ENCODE assay signal across 18 cellular contexts in the genomic region with DNA sequence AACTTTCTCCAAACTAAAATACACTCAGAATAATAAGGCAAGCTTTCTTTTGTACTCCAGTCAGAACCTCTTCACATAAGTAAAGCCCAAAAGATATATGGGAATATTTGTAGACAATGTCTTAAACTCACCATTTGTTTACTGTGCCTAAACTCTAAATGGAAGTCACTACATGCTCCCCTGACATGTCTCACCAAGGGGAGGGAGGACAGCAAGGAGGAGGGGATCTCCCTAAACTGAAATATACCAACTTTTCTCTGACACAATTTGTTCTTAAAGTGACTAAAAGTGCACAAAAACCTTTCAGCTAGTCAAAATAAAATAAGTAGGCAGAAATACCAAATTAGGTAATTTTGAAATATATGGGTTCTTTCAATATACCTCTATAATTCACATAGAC. TPM values are rescaled to one million over a fixed set of nuclear protein-coding genes. Genes with fewer than 3 reads are reported as not detected.
DNase-seq lines count a peak whose midpoint lies in the region; ATAC-seq, FAIRE-seq and TF ChIP-seq lines count a peak whose summit lies in the region.
"Had no signal": no experiment of that assay in that cellular context is flagged by ENCODE, and none has a peak within 500 bp of the region (broad histone marks: within the 10 kb centered on the region; RNA-seq: fewer than 3 reads in every experiment).

No MANE protein-coding gene starts in this region.

- no peaks in the 10 kb centered on the region for H3K9me2 ChIP-seq in MM.1S (replicated peaks; ENCODE audit: insufficient read depth, low read length)

- H3K27ac Mint-ChIP-seq in activated naive CD8-positive, alpha-beta T cell treated with anti-CD3 and anti-CD28 coated beads for 36 hours, result peak overlapping the region; percentile 82

- no peak for FAIRE-seq in small intestine (lab: Jason Lieb, UNC)

- no peak overlapping the region for H2AFZ ChIP-seq in MM.1S (ENCODE audit: low read length)

- DNase-seq in GM06990 (ENCODE audit: extremely low read depth, insufficient read length) (no peak), MM.1S (peak; percentile 51), small intestine (no peak), body of pancreas (no peak), DMS 273 treated with DMSO at 0.1 percent for 48 hours (lab: John Stamatoyannopoulos, UW) (no peak)
- no peak for DNase-seq in activated naive CD8-positive, alpha-beta T cell treated with anti-CD3 and anti-CD28 coated beads for 36 hours
- DNase-seq: dorsolateral prefrontal cortex; MG63; midbrain; NCI-H226; stimulated activated CD4-positive, alpha-beta T cell treated with anti-CD3 and anti-CD28 coated beads, Interleukin-2, amount 100 ng/mL, for 48 hours; T-helper 9 cell had no signal

- intact Hi-C loops in body of pancreas (cut with DNase I), result no loop called here

- H4K20me1 ChIP-seq in MM.1S (ENCODE audit: insufficient read depth, low read length), result no peaks in the 10 kb centered on the region

- TF ChIP-seq CTCF in GM06990 (IDR thresholded peaks at IDR 0.05; ENCODE audit: insufficient read depth, low read length, poor library complexity, severe bottlenecking), result no peak
- TF ChIP-seq CTCF in MM.1S (IDR thresholded peaks at IDR 0.05; ENCODE audit: low read length), result no peak
- TF ChIP-seq CTCF in body of pancreas (IDR thresholded peaks at IDR 0.05), result no peak

- peak overlapping the region; percentile 96 for H3K4me2 ChIP-seq in MM.1S (ENCODE audit: low read depth, low read length)

- peak overlapping the region; percentile 61 for H3K4me3 ChIP-seq in GM06990 (replicated peaks; ENCODE audit: low read depth, low read length)
- H3K4me3 ChIP-seq in MM.1S (ENCODE audit: low read length), result peak overlapping the region; percentile 58
- H3K4me3 ChIP-seq in small intestine (ENCODE audit: low read depth in 1 of 2, low read length in 2 of 2), result peak overlapping the region in 1 of 2 donors; percentile 42
- no peak overlapping the region for H3K4me3 ChIP-seq in body of pancreas
- H3K4me3 ChIP-seq: ascending aorta, dorsolateral prefrontal cortex, MG63 had no signal

- H3K9me3 ChIP-seq in MM.1S (replicated peaks; ENCODE audit: insufficient read depth, low read length) (no peaks in the 10 kb centered on the region), small intestine (ENCODE audit: control insufficient read depth, low read depth) (no peaks in the 10 kb centered on the region), body of pancreas (no peaks in the 10 kb centered on the region)
- H3K9me3 ChIP-seq: ascending aorta, MG63 had no signal

- H3K27me3 ChIP-seq in GM06990 (replicated peaks; ENCODE audit: control insufficient read depth, insufficient read depth, low read length) (no peaks in the 10 kb centered on the region), MM.1S (replicated peaks; ENCODE audit: insufficient read depth, low read length) (no peaks in the 10 kb centered on the region), small intestine (ENCODE audit: control insufficient read depth in 2 of 2, insufficient read depth in 2 of 2, low read length in 2 of 2) (no peaks in the 10 kb centered on the region), body of pancreas (no peaks in the 10 kb centered on the region)
- H3K27me3 ChIP-seq: ascending aorta had no signal

- H3K79me2 ChIP-seq in MM.1S (ENCODE audit: low read length), result peaks cover 89% of the 10 kb centered on the region

- H3K9ac ChIP-seq in MM.1S (ENCODE audit: low read length), result peak overlapping the region; percentile 71

- peak overlapping the region; percentile 78 for H3K4me3 Mint-ChIP-seq in activated naive CD8-positive, alpha-beta T cell treated with anti-CD3 and anti-CD28 coated beads for 36 hours

- H3K4me1 ChIP-seq in MM.1S (ENCODE audit: low read length) (peaks cover 77% of the 10 kb centered on the region), small intestine (ENCODE audit: control insufficient read depth in 2 of 2, insufficient read depth in 1 of 2, low read depth in 1 of 2, low read length in 1 of 2) (no peaks in the 10 kb centered on the region), body of pancreas (no peaks in the 10 kb centered on the region)
- H3K4me1 ChIP-seq: ascending aorta had no signal

- H3K36me3 Mint-ChIP-seq in activated naive CD8-positive, alpha-beta T cell treated with anti-CD3 and anti-CD28 coated beads for 36 hours, result peaks cover 50% of the 10 kb centered on the region

- peaks cover 78% of the 10 kb centered on the region for H3K4me1 Mint-ChIP-seq in activated naive CD8-positive, alpha-beta T cell treated with anti-CD3 and anti-CD28 coated beads for 36 hours

- no peaks in the 10 kb centered on the region for H3K27me3 Mint-ChIP-seq in activated naive CD8-positive, alpha-beta T cell treated with anti-CD3 and anti-CD28 coated beads for 36 hours

- peaks cover 2% of the 10 kb centered on the region for H3K9me3 Mint-ChIP-seq in activated naive CD8-positive, alpha-beta T cell treated with anti-CD3 and anti-CD28 coated beads for 36 hours

- peaks cover 84% of the 10 kb centered on the region for H3F3A ChIP-seq in MM.1S (ENCODE audit: insufficient read depth, low read length)

- no peak for TF ChIP-seq POLR2A in body of pancreas (IDR thresholded peaks at IDR 0.05)

- H3K27ac ChIP-seq in MM.1S (ENCODE audit: low read length) (peak overlapping the region; percentile 87), small intestine (ENCODE audit: low read depth in 1 of 2, low read length in 1 of 2) (peak overlapping the region; percentile 84 to 92), body of pancreas (no peak overlapping the region)
- H3K27ac ChIP-seq: ascending aorta, C4-2B, dorsolateral prefrontal cortex, RWPE1 had no signal

- ATAC-seq in body of pancreas (no peak), GM21825 (IDR thresholded peaks at IDR 0.05; ENCODE audit: unreplicated experiment) (no peak), HG03521 (IDR thresholded peaks at IDR 0.05; ENCODE audit: unreplicated experiment) (no peak)

- H3K36me3 ChIP-seq in GM06990 (ENCODE audit: control insufficient read depth, insufficient read depth, low read length), result peaks cover 13% of the 10 kb centered on the region
- H3K36me3 ChIP-seq in MM.1S (replicated peaks; ENCODE audit: insufficient read depth, low read length), result peaks cover 4% of the 10 kb centered on the region; the same call in 1 of the 2 replicates
- no peaks in the 10 kb centered on the region for H3K36me3 ChIP-seq in small intestine (ENCODE audit: control insufficient read depth in 2 of 2, insufficient read depth in 2 of 2, low read length in 2 of 2)
- no peaks in the 10 kb centered on the region for H3K36me3 ChIP-seq in body of pancreas (replicated peaks in 1 of 2; ENCODE audit: insufficient read depth in 1 of 2, low read depth in 2 of 2)
- H3K36me3 ChIP-seq: ascending aorta, MG63 had no signal

RNA-seq across cellular contexts. Expression of gene GRB7, which starts 38.5 kb away (rescaled TPM):
- under 1 TPM; 0.60 to 0.84 TPM for total RNA-seq in activated naive CD8-positive, alpha-beta T cell treated with anti-CD3 and anti-CD28 coated beads for 36 hours
- 10 to 100 TPM; 10.9 to 13.9 (median 12.2) TPM for polyA plus RNA-seq in small intestine
- 10 to 100 TPM; 25.4 to 39.9 TPM for total RNA-seq in body of pancreas
- total RNA-seq: pulmonary artery endothelial cell had no signal

RNA-seq across cellular contexts. Expression of gene MIEN1, which starts 45.9 kb away (rescaled TPM):
- 10 to 100 TPM; 30.7 to 33.3 TPM for total RNA-seq in activated naive CD8-positive, alpha-beta T cell treated with anti-CD3 and anti-CD28 coated beads for 36 hours
- 100 to 1,000 TPM in 2 of 3 donors, 10 to 100 TPM in 1; 74.0 to 155 (median 154) TPM for polyA plus RNA-seq in small intestine
- total RNA-seq in body of pancreas, result 10 to 100 TPM; 79.1 to 98.2 TPM

Comparison
In these comparisons a context has a peak if more than half of its experiments do, and no peak if none do; other contexts are left out.
1. H3K4me3 ChIP-seq: peak in GM06990 (single experiment) and MM.1S (single experiment); none in body of pancreas (0 of 2).
2. H3K27ac ChIP-seq: peak in MM.1S (single experiment) and small intestine (2 of 2); none in body of pancreas (0 of 4).
3. RNA of gene GRB7, which starts 38.5 kb away (total RNA-seq): 25.4 to 39.9 TPM in body of pancreas; 0.60 to 0.84 TPM in activated naive CD8-positive, alpha-beta T cell treated with anti-CD3 and anti-CD28 coated beads for 36 hours; every median in the first group is over 10 times any median in the second.